1 cellular context compared by ENCODE assay signal in the genomic region with DNA sequence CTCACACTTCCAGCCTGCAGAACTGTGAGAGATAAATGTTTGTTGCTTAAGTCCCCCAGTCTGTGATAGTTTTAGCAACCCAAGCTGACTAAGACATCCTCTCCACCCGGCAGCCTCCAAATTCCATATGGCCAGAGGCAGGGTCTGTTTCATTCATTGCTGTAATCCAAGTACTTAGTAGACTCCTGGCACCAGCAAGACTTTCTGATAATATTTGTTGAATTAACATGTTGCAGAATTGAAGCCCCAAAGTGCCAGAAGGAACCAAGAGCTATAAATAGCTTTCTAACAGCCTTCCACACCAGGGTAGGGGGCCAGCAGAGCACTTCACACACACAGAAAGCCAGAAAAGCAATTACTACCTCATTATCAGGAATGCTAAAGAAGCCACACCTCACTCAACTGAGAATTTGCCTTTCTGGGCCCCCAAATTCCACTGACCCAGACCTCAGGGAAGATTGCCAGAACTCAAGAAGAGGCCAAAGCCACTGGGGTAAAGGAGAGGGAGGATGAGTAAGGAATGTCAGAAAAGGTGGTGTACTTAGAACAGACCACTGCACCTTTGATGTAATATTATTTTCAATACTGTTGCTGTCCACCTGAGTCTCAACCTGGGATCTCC.
TF ChIP-seq lines count a peak whose summit lies in the region.

No MANE protein-coding gene starts in this region.

TF ChIP-seq in SK-N-SH treated with all-trans-retinoic acid at 6 μM for 48 hours, 23 proteins besides CTCF, POLR2A, EP300 and RAD21 (continued from another document):
- TF ChIP-seq, protein P1, sequence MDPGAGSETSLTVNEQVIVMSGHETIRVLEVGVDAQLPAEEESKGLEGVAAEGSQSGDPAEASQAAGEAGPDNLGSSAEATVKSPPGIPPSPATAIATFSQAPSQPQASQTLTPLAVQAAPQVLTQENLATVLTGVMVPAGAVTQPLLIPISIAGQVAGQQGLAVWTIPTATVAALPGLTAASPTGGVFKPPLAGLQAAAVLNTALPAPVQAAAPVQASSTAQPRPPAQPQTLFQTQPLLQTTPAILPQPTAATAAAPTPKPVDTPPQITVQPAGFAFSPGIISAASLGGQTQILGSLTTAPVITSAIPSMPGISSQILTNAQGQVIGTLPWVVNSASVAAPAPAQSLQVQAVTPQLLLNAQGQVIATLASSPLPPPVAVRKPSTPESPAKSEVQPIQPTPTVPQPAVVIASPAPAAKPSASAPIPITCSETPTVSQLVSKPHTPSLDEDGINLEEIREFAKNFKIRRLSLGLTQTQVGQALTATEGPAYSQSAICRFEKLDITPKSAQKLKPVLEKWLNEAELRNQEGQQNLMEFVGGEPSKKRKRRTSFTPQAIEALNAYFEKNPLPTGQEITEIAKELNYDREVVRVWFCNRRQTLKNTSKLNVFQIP (CRISPR knock-in tag; IDR thresholded peaks at IDR 0.05; ENCODE audit: borderline replicate concordance, low read depth) = no peak
- TF ChIP-seq ZC3H10 (CRISPR knock-in tag; IDR thresholded peaks at IDR 0.05) (no peak), TCF4 (CRISPR knock-in tag; IDR thresholded peaks at IDR 0.05; ENCODE audit: borderline replicate concordance) (no peak), ZFP3 (CRISPR knock-in tag; IDR thresholded peaks at IDR 0.05) (no peak), ESRRG (CRISPR knock-in tag; IDR thresholded peaks at IDR 0.05) (no peak)
- TF ChIP-seq, protein P2, sequence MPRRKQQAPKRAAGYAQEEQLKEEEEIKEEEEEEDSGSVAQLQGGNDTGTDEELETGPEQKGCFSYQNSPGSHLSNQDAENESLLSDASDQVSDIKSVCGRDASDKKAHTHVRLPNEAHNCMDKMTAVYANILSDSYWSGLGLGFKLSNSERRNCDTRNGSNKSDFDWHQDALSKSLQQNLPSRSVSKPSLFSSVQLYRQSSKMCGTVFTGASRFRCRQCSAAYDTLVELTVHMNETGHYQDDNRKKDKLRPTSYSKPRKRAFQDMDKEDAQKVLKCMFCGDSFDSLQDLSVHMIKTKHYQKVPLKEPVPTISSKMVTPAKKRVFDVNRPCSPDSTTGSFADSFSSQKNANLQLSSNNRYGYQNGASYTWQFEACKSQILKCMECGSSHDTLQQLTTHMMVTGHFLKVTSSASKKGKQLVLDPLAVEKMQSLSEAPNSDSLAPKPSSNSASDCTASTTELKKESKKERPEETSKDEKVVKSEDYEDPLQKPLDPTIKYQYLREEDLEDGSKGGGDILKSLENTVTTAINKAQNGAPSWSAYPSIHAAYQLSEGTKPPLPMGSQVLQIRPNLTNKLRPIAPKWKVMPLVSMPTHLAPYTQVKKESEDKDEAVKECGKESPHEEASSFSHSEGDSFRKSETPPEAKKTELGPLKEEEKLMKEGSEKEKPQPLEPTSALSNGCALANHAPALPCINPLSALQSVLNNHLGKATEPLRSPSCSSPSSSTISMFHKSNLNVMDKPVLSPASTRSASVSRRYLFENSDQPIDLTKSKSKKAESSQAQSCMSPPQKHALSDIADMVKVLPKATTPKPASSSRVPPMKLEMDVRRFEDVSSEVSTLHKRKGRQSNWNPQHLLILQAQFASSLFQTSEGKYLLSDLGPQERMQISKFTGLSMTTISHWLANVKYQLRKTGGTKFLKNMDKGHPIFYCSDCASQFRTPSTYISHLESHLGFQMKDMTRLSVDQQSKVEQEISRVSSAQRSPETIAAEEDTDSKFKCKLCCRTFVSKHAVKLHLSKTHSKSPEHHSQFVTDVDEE (CRISPR knock-in tag; IDR thresholded peaks at IDR 0.05) = no peak
- TF ChIP-seq, protein P3, sequence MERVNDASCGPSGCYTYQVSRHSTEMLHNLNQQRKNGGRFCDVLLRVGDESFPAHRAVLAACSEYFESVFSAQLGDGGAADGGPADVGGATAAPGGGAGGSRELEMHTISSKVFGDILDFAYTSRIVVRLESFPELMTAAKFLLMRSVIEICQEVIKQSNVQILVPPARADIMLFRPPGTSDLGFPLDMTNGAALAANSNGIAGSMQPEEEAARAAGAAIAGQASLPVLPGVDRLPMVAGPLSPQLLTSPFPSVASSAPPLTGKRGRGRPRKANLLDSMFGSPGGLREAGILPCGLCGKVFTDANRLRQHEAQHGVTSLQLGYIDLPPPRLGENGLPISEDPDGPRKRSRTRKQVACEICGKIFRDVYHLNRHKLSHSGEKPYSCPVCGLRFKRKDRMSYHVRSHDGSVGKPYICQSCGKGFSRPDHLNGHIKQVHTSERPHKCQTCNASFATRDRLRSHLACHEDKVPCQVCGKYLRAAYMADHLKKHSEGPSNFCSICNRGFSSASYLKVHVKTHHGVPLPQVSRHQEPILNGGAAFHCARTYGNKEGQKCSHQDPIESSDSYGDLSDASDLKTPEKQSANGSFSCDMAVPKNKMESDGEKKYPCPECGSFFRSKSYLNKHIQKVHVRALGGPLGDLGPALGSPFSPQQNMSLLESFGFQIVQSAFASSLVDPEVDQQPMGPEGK (CRISPR knock-in tag; IDR thresholded peaks at IDR 0.05; ENCODE audit: borderline replicate concordance) = no peak
